In genomic region chr18:3012920-3013810, GRCh38 we compare ENCODE assay signal across 8 cellular contexts. TPM values are rescaled to one million over a fixed set of nuclear protein-coding genes. Genes with fewer than 3 reads are reported as not detected.
A peak's percentile ranks its signal among the peaks of the same experiment; 100 is the strongest.
DNase-seq lines count a peak whose midpoint lies in the region; ATAC-seq and TF ChIP-seq lines count a peak whose summit lies in the region.

TSS of gene LPIN2 (minus strand) at chr18:3013144. CDS start at chr18:2960840, 52,304 bp downstream.

- H3K9me3 ChIP-seq in smooth muscle cell (replicated peaks; ENCODE audit: low read depth) = no peaks in the 10 kb centered on the region

- H3K4me3 ChIP-seq in AG09309 (ENCODE audit: control insufficient read depth, low read depth, low read length) (peak within 1 kb of the TSS; percentile 63), smooth muscle cell (peak within 1 kb of the TSS; percentile 85)

- H3K9me3 Mint-ChIP-seq in activated B cell treated with CpG ODN at 0.5 μM for 24 hours = no peaks in the 10 kb centered on the region

- WGBS in smooth muscle cell (ENCODE audit: low lambda C conversion rate) = 6% methylated on average over 36 of the region's 93 CpGs

- peaks cover 59% of the 10 kb centered on the region for H3K4me1 Mint-ChIP-seq in activated B cell treated with CpG ODN at 0.5 μM for 24 hours

- POLR2A ChIA-PET in activated B cell treated with CpG ODN at 0.5 μM for 24 hours (lab: Charles Lee) = interaction anchor here (0.6 kb wide), 2 partner anchors 233 to 269 kb away, joined by 4 to 14 read pairs; no protein-coding TSS in a partner anchor

- H4K20me1 ChIP-seq in smooth muscle cell (ENCODE audit: low read depth) = peaks cover 16% of the 10 kb centered on the region

- H2AFZ ChIP-seq in smooth muscle cell (ENCODE audit: low read depth) = peak within 1 kb of the TSS; percentile 81

- peak; percentile 86 for DNase-seq in AG09309 (ENCODE audit: low read depth)
- peak; percentile 97 for DNase-seq in NCI-H345 (lab: John Stamatoyannopoulos, UW)
- peak; percentile 91 for DNase-seq in activated B cell treated with CpG ODN at 0.5 μM for 24 hours
- peak; percentile 22 to 97 (median 88) for DNase-seq in caudate nucleus (lab: John Stamatoyannopoulos, UW)
- peak; percentile 99 for DNase-seq in iPS-NIHi7 (ENCODE audit: extremely low spot score)
- DNase-seq in smooth muscle cell (lab: John Stamatoyannopoulos, UW; ENCODE audit: unreplicated experiment) = peak; percentile 83

- H3K36me3 Mint-ChIP-seq in activated B cell treated with CpG ODN at 0.5 μM for 24 hours (ENCODE audit: low read depth) = peaks cover 16% of the 10 kb centered on the region

- peaks cover 4% of the 10 kb centered on the region for H3K4me1 ChIP-seq in smooth muscle cell (ENCODE audit: low read depth)

- intact Hi-C loops in activated B cell treated with CpG ODN at 0.5 μM for 24 hours (cut with micrococcal nuclease) = loop anchor here (1.0 to 10.0 kb wide), 10 partner anchors 19 to 579 kb away; partner anchors contain the start of genes MYL12A and SMCHD1

- no peaks in the 10 kb centered on the region for H3F3A ChIP-seq in smooth muscle cell (ENCODE audit: low read depth)

- no peaks in the 10 kb centered on the region for H3K27me3 Mint-ChIP-seq in activated B cell treated with CpG ODN at 0.5 μM for 24 hours

- H3K36me3 ChIP-seq in smooth muscle cell (ENCODE audit: low read depth) = no peaks in the 10 kb centered on the region

- CTCF ChIA-PET in activated B cell treated with CpG ODN at 0.5 μM for 24 hours (lab: Charles Lee) = no interaction called here

- no peak for TF ChIP-seq CTCF in AG09309 (IDR thresholded peaks at IDR 0.05; ENCODE audit: control insufficient read depth, insufficient read depth, low read depth, low read length, missing control alignments)
- no peak for TF ChIP-seq CTCF in activated B cell treated with CpG ODN at 0.5 μM for 24 hours (IDR thresholded peaks at IDR 0.05)
- TF ChIP-seq CTCF in smooth muscle cell (IDR thresholded peaks at IDR 0.05; ENCODE audit: borderline replicate concordance, insufficient read depth, poor library complexity, severe bottlenecking) = no peak

- H3K4me3 Mint-ChIP-seq in activated B cell treated with CpG ODN at 0.5 μM for 24 hours = peak within 1 kb of the TSS; percentile 95

- peak within 1 kb of the TSS; percentile 88 for H3K27ac Mint-ChIP-seq in activated B cell treated with CpG ODN at 0.5 μM for 24 hours

- H3K79me2 ChIP-seq in smooth muscle cell (ENCODE audit: low read depth) = peaks cover 38% of the 10 kb centered on the region

- ATAC-seq in GM19023 (IDR thresholded peaks at IDR 0.05; ENCODE audit: unreplicated experiment) (peak; percentile 81), HG03280 (IDR thresholded peaks at IDR 0.05; ENCODE audit: unreplicated experiment) (peak; percentile 88), activated B cell treated with CpG ODN at 0.5 μM for 24 hours (ENCODE audit: low read depth) (peak; percentile 86)

- peak within 1 kb of the TSS; percentile 90 for H3K27ac ChIP-seq in caudate nucleus (ENCODE audit: low read depth, low read length)
- H3K27ac ChIP-seq in smooth muscle cell (ENCODE audit: low read depth) = peak within 1 kb of the TSS; percentile 80

- peak within 1 kb of the TSS; percentile 88 for H3K4me2 ChIP-seq in smooth muscle cell

- no peaks in the 10 kb centered on the region for H3K27me3 ChIP-seq in smooth muscle cell (ENCODE audit: low read depth)

- peak within 1 kb of the TSS; percentile 80 for H3K9ac ChIP-seq in smooth muscle cell (ENCODE audit: low read depth)

RNA-seq across cellular contexts. Expression of gene LPIN2, which starts in this region (rescaled TPM):
- total RNA-seq in activated B cell treated with CpG ODN at 0.5 μM for 24 hours (21.8 and 24.4 TPM in 2 replicates), smooth muscle cell (17.9 and 20.0 TPM in 2 replicates)
- polyA plus RNA-seq in smooth muscle cell = 12.4 and 15.4 TPM in 2 replicates

Comparison
In these comparisons a context has a peak if more than half of its experiments do, and no peak if none do; other contexts are left out.
1. Peak in every context shown above with its lines: DNase-seq, ATAC-seq, H3K4me3 ChIP-seq and H3K27ac ChIP-seq.